1 cellular context compared by ENCODE assay signal in the genomic region with DNA sequence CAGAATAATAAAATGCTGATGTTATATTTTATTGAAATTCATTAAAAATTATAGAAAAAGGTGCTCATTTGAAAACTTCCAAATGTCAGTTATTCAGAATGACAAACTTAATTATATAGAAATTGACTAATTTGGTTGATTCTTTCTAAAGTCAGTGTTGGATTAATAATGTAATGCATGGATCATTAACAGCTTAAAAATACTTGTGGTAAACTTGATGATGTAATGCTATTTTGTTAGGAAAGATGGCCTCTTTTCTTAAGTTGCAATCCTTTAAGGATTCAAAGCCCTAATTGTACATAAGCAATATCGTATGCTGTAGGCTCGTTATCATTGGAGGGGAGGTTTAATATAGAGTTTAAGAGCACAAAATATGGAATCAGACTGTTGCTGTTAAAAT.
TF ChIP-seq lines count a peak whose summit lies in the region.

No MANE protein-coding gene starts in this region.

TF ChIP-seq in HEK293, 187 proteins besides CTCF, POLR2A, EP300 and RAD21 (continued from another document):
- TF ChIP-seq, protein P1, sequence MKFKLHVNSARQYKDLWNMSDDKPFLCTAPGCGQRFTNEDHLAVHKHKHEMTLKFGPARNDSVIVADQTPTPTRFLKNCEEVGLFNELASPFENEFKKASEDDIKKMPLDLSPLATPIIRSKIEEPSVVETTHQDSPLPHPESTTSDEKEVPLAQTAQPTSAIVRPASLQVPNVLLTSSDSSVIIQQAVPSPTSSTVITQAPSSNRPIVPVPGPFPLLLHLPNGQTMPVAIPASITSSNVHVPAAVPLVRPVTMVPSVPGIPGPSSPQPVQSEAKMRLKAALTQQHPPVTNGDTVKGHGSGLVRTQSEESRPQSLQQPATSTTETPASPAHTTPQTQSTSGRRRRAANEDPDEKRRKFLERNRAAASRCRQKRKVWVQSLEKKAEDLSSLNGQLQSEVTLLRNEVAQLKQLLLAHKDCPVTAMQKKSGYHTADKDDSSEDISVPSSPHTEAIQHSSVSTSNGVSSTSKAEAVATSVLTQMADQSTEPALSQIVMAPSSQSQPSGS (tag by site-specific recombination; IDR thresholded peaks at IDR 0.05; ENCODE audit: low read depth), result peak; percentile 55; the same call in 1 of the 2 replicates
- TF ChIP-seq ZNF16 (tag by site-specific recombination; IDR thresholded peaks at IDR 0.05; ENCODE audit: low read depth) (no peak), ZBTB20 (tag by site-specific recombination; IDR thresholded peaks at IDR 0.05) (no peak), EGR2 (tag by site-specific recombination; IDR thresholded peaks at IDR 0.05; ENCODE audit: low read depth) (no peak), ZXDB (tag by site-specific recombination; IDR thresholded peaks at IDR 0.05) (no peak)
- TF ChIP-seq, protein P2, sequence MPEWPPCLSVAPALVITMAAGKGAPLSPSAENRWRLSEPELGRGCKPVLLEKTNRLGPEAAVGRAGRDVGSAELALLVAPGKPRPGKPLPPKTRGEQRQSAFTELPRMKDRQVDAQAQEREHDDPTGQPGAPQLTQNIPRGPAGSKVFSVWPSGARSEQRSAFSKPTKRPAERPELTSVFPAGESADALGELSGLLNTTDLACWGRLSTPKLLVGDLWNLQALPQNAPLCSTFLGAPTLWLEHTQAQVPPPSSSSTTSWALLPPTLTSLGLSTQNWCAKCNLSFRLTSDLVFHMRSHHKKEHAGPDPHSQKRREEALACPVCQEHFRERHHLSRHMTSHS (tag by site-specific recombination; IDR thresholded peaks at IDR 0.05), result no peak
TF ChIP-seq in HEK293: peak in this region for 1.
